Comparison of ENCODE assay signal across 15 cellular contexts in the genomic region with DNA sequence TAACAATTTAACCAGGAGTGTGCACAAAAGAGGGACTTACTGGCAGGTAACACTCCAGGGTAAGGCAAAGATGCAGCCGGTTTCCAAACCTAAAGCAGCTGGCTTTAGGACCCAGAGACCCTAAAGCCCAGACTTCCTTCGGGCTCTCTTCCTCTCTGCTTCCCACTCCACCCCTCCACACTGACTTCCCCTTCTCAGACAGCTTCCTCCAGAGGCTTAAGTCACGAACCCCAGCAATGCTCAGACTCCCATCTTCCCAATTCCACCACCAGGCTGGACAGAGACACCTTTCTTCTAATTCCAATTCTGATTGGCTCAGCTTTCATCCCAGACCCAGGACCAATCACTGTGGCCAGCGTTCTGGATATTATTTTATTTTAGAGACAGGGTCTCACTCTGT. TPM values are rescaled to one million over a fixed set of nuclear protein-coding genes. Genes with fewer than 3 reads are reported as not detected.
DNase-seq lines count a peak whose midpoint lies in the region; ATAC-seq, FAIRE-seq and TF ChIP-seq lines count a peak whose summit lies in the region.
"Had no signal": no experiment of that assay in that cellular context is flagged by ENCODE, and none has a peak within 500 bp of the region (broad histone marks: within the 10 kb centered on the region; RNA-seq: fewer than 3 reads in every experiment).

No MANE protein-coding gene starts in this region.

- H3K36me3 ChIP-seq in H7 (replicated peaks; ENCODE audit: control insufficient read depth, insufficient read depth, low read length): peaks cover 7% of the 10 kb centered on the region

- H3K27ac Mint-ChIP-seq in brain: peak overlapping the region in 4 of 5 experiments; percentile 51 to 71 (median 58)
- H3K27ac Mint-ChIP-seq: activated CD8-positive, alpha-beta T cell treated with anti-CD3 and anti-CD28 coated beads, Interleukin-2, amount 10 ng/mL, durations not matched to agents 7 days and 5 days; B cell had no signal

- H3K27me3 ChIP-seq in H7 (ENCODE audit: control insufficient read depth, insufficient read depth, low read length): no peaks in the 10 kb centered on the region
- H3K27me3 ChIP-seq: tibial artery had no signal

- no peak for ATAC-seq in GM18907 (IDR thresholded peaks at IDR 0.05; ENCODE audit: unreplicated experiment)
- ATAC-seq: activated CD8-positive, alpha-beta T cell treated with anti-CD3 and anti-CD28 coated beads, Interleukin-2, amount 10 ng/mL, durations not matched to agents 7 days and 5 days; psoas muscle had no signal

- no peak overlapping the region for H3K4me3 ChIP-seq in H7 (ENCODE audit: insufficient read depth, low read depth, low read length)
- H3K4me3 ChIP-seq: psoas muscle, tibial artery had no signal

- no peak for FAIRE-seq in GM12891 (lab: Jason Lieb, UNC)
- FAIRE-seq: RCC 7860 had no signal

- no peaks in the 10 kb centered on the region for H3K27me3 Mint-ChIP-seq in brain
- H3K27me3 Mint-ChIP-seq: B cell had no signal

- no peaks in the 10 kb centered on the region for H3K4me1 Mint-ChIP-seq in brain

- no peak for TF ChIP-seq POLR2A in GM12891 (IDR thresholded peaks at IDR 0.05; ENCODE audit: low read depth, low read length)

- peaks cover 49% of the 10 kb centered on the region for H3K36me3 Mint-ChIP-seq in brain

- DNase-seq in CD1c-positive myeloid dendritic cell (ENCODE audit: extremely low spot score): peak; percentile 86
- DNase-seq in MV-4-11 (lab: John Stamatoyannopoulos, UW): peak; percentile 76
- peak; percentile 24 for DNase-seq in midbrain (lab: John Stamatoyannopoulos, UW)
- no peak for DNase-seq in GM12891 (ENCODE audit: insufficient read length, low spot score)
- DNase-seq in mesenteric fat pad (ENCODE audit: low spot score): no peak
- no peak for DNase-seq in H7
- DNase-seq: activated CD8-positive, alpha-beta T cell treated with anti-CD3 and anti-CD28 coated beads, Interleukin-2, amount 10 ng/mL, durations not matched to agents 7 days and 5 days; activated effector memory CD4-positive, alpha-beta T cell treated with Interleukin-2 at 50 U/mL for 16 hours; NCI-H1105; psoas muscle had no signal

- no peaks in the 10 kb centered on the region for H3K9me3 Mint-ChIP-seq in brain

- H3K4me3 Mint-ChIP-seq in brain: peak overlapping the region in 3 of 5 experiments; percentile 10 to 67 (median 32)
- H3K4me3 Mint-ChIP-seq: activated CD8-positive, alpha-beta T cell treated with anti-CD3 and anti-CD28 coated beads, Interleukin-2, amount 10 ng/mL, durations not matched to agents 7 days and 5 days; B cell had no signal

- no peak for TF ChIP-seq CTCF in brain (conservative IDR thresholded peaks at IDR 0.05)

TF ChIP-seq in GM12891, 5 proteins besides CTCF, POLR2A, EP300 and RAD21:
- TF ChIP-seq TAF1 (IDR thresholded peaks at IDR 0.05; ENCODE audit: low read depth, low read length): no peak
- TF ChIP-seq POLR2AphosphoS5 (IDR thresholded peaks at IDR 0.05; ENCODE audit: low read depth, low read length): no peak
- TF ChIP-seq POU2F2 (IDR thresholded peaks at IDR 0.05; ENCODE audit: low read depth, low read length): no peak
- TF ChIP-seq PAX5 (IDR thresholded peaks at IDR 0.05; ENCODE audit: insufficient read depth, low read length, severe bottlenecking): no peak
- no peak for TF ChIP-seq SPI1 (IDR thresholded peaks at IDR 0.05; ENCODE audit: low read depth, low read length)

RNA-seq across cellular contexts. Expression of a gene that starts 24.8 kb away (rescaled TPM):
- polyA plus RNA-seq in brain (ENCODE audit: insufficient read depth, low read depth, low replicate concordance): 50.7 TPM
- 46.1 TPM for polyA plus RNA-seq in GM12891 (2012; ENCODE audit: low read depth, missing spikeins)
- total RNA-seq in mesenteric fat pad: 9.7 TPM
- total RNA-seq in H7 (2014; rRNA removed; shearing (Covaris generic)): 53.1 and 68.6 TPM in 2 replicates

RNA-seq across cellular contexts. Expression of a gene that starts 24.9 kb away (rescaled TPM):
- polyA plus RNA-seq in brain (ENCODE audit: insufficient read depth, low read depth, low replicate concordance): 276 TPM
- 196 TPM for polyA plus RNA-seq in GM12891 (2012; ENCODE audit: low read depth, missing spikeins)
- 128 TPM for total RNA-seq in mesenteric fat pad
- total RNA-seq in H7 (2014; rRNA removed; shearing (Covaris generic)): 206 and 246 TPM in 2 replicates

RNA-seq across cellular contexts. Expression of a gene that starts 28.6 kb away (rescaled TPM):
- polyA plus RNA-seq in brain (ENCODE audit: insufficient read depth, low read depth, low replicate concordance): 38.3 TPM
- 41.7 TPM for polyA plus RNA-seq in GM12891 (2012; ENCODE audit: low read depth, missing spikeins)
- total RNA-seq in mesenteric fat pad: 93.8 TPM
- 11.0 and 12.8 TPM in 2 replicates for total RNA-seq in H7 (2014; rRNA removed; shearing (Covaris generic))

Comparison
In these comparisons a context has a peak if more than half of its experiments do, and no peak if none do; other contexts are left out.
1. DNase-seq: peak in CD1c-positive myeloid dendritic cell (single experiment), MV-4-11 (single experiment) and midbrain (single experiment); none in GM12891 (single experiment), mesenteric fat pad (single experiment) and H7 (single experiment).